Comparison of ENCODE assay signal across 17 cellular contexts in the genomic region with DNA sequence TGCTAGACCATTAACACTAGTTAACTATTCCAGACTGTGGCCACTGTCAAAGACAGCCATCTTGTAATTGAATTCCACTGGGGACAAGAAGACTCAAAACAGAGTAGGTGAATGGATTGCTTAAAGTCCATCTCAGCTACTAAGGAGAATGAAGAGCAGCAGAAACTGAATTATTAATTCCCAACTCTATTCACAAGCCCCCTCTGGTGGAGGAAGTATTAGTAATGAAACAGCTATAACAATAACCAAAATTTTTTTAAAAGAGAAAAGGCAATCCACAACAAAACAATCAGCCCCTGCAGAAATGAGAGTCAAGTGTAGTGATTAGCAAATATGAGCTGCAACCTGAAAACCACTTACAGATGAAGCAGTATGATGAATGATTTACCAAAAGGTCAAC.
DNase-seq lines count a peak whose midpoint lies in the region; ATAC-seq and TF ChIP-seq lines count a peak whose summit lies in the region.
"Had no signal": no experiment of that assay in that cellular context is flagged by ENCODE, and none has a peak within 500 bp of the region (broad histone marks: within the 10 kb centered on the region; RNA-seq: fewer than 3 reads in every experiment).

No MANE protein-coding gene starts in this region.

- TF ChIP-seq CTCF in MCF 10A (IDR thresholded peaks at IDR 0.05; ENCODE audit: unreplicated experiment) (peak; percentile 24), breast epithelium (IDR thresholded peaks at IDR 0.05) (no peak), OCI-LY7 (conservative IDR thresholded peaks at IDR 0.05; ENCODE audit: low read length) (peak; percentile 40; the same call in 1 of the 2 replicates), epithelial cell of esophagus (IDR thresholded peaks at IDR 0.05; ENCODE audit: insufficient read depth, low read depth, low read length, missing control alignments) (peak; percentile 28), type B pancreatic cell (conservative IDR thresholded peaks at IDR 0.05) (peak; percentile 51), A673 (conservative IDR thresholded peaks at IDR 0.05; ENCODE audit: low read depth, low read length) (no peak)
- no peak for TF ChIP-seq CTCF in CD4-positive, alpha-beta T cell (IDR thresholded peaks at IDR 0.05)

- H3K9me2 ChIP-seq in OCI-LY7 (ENCODE audit: insufficient read depth, low read length), result no peaks in the 10 kb centered on the region

- no peak for TF ChIP-seq POLR2A in breast epithelium (IDR thresholded peaks at IDR 0.05)

- H3K27me3 ChIP-seq in breast epithelium (no peaks in the 10 kb centered on the region), A673 (replicated peaks; ENCODE audit: insufficient read depth, low read depth, low read length, poor library complexity) (no peaks in the 10 kb centered on the region)
- no peaks in the 10 kb centered on the region for H3K27me3 ChIP-seq in CD4-positive, alpha-beta T cell (ENCODE audit: control insufficient read depth, insufficient read depth, low read length)
- H3K27me3 ChIP-seq: ascending aorta; BLaER1 treated with 17β-estradiol and CSF1 and Interleukin-3, amounts not matched to agents 10 nM and 100 nM; esophagus squamous epithelium; neutrophil had no signal

- no TSS peak for BruUV-seq in MCF 10A (replicated peaks; lab: Mats Ljungman, UMichigan)
- BruUV-seq in OCI-LY7 (replicated peaks; lab: Mats Ljungman, UMichigan), result no TSS peak
- no TSS peak for BruUV-seq in A673 (replicated peaks; lab: Mats Ljungman, UMichigan)

- H3K27ac Mint-ChIP-seq in MCF 10A (ENCODE audit: low read depth, unreplicated experiment) (no peak overlapping the region), type B pancreatic cell (no peak overlapping the region)
- H3K27ac Mint-ChIP-seq in CD4-positive, alpha-beta T cell, result no peak overlapping the region
- H3K27ac Mint-ChIP-seq: activated B cell treated with CpG ODN at 0.5 μM for 24 hours had no signal

- no peak for ATAC-seq in CD4-positive, alpha-beta T cell (ENCODE audit: poor library complexity)

- H3K4me3 Mint-ChIP-seq in MCF 10A (ENCODE audit: unreplicated experiment) (no peak overlapping the region), type B pancreatic cell (no peak overlapping the region)
- H3K4me3 Mint-ChIP-seq in CD4-positive, alpha-beta T cell, result no peak overlapping the region
- H3K4me3 Mint-ChIP-seq: activated B cell treated with CpG ODN at 0.5 μM for 24 hours had no signal

- no peaks in the 10 kb centered on the region for H3K36me3 ChIP-seq in breast epithelium
- no peaks in the 10 kb centered on the region for H3K36me3 ChIP-seq in OCI-LY7 (ENCODE audit: insufficient read depth, low read length)
- no peaks in the 10 kb centered on the region for H3K36me3 ChIP-seq in A673 (ENCODE audit: insufficient read depth, low read length, poor library complexity, severe bottlenecking)
- H3K36me3 ChIP-seq: ascending aorta; BLaER1 treated with 17β-estradiol and CSF1 and Interleukin-3, amounts not matched to agents 10 nM and 100 nM; esophagus squamous epithelium; neutrophil had no signal

- no peaks in the 10 kb centered on the region for H3K4me1 ChIP-seq in breast epithelium
- no peaks in the 10 kb centered on the region for H3K4me1 ChIP-seq in OCI-LY7 (ENCODE audit: insufficient read depth, low read length, poor library complexity, severe bottlenecking)
- H3K4me1 ChIP-seq in A673 (ENCODE audit: insufficient read depth, low read length, poor library complexity, severe bottlenecking), result no peaks in the 10 kb centered on the region
- H3K4me1 ChIP-seq: ascending aorta; BLaER1 treated with 17β-estradiol and CSF1 and Interleukin-3, amounts not matched to agents 10 nM and 100 nM; esophagus squamous epithelium had no signal

- CTCF ChIA-PET in MCF 10A (lab: Yijun Ruan, JAX) (interaction anchor here (0.6 to 1.1 kb wide), 4 partner anchors 137 to 1736 kb away, joined by 3 read pairs; no protein-coding TSS in a partner anchor), OCI-LY7 (lab: Charles Lee; ENCODE audit: unreplicated experiment) (no interaction called here), A673 (lab: Charles Lee) (no interaction called here)
- CTCF ChIA-PET in CD4-positive, alpha-beta T cell (lab: Charles Lee), result no interaction called here

- no peaks in the 10 kb centered on the region for H3K79me2 ChIP-seq in OCI-LY7 (ENCODE audit: insufficient read depth, low read depth, low read length)

- H3K36me3 Mint-ChIP-seq in MCF 10A (ENCODE audit: insufficient read depth, unreplicated experiment) (no peaks in the 10 kb centered on the region), type B pancreatic cell (peaks cover 3% of the 10 kb centered on the region)
- H3K36me3 Mint-ChIP-seq in CD4-positive, alpha-beta T cell (ENCODE audit: low read depth), result no peaks in the 10 kb centered on the region

- H3K4me3 ChIP-seq in breast epithelium, result no peak overlapping the region
- H3K4me3 ChIP-seq in OCI-LY7 (ENCODE audit: low read depth, low read length, poor library complexity, severe bottlenecking), result no peak overlapping the region
- H3K4me3 ChIP-seq in epithelial cell of esophagus (ENCODE audit: low read length), result no peak overlapping the region
- no peak overlapping the region for H3K4me3 ChIP-seq in A673 (ENCODE audit: low read depth, low read length, poor library complexity, severe bottlenecking)
- H3K4me3 ChIP-seq: ascending aorta; BLaER1 treated with 17β-estradiol and CSF1 and Interleukin-3, amounts not matched to agents 10 nM and 100 nM; esophagus squamous epithelium had no signal

- no peak overlapping the region for H3K4me2 ChIP-seq in OCI-LY7 (ENCODE audit: low read length)
- H3K4me2 ChIP-seq: BLaER1 treated with 17β-estradiol and CSF1 and Interleukin-3, amounts not matched to agents 10 nM and 100 nM had no signal

- H4K20me1 ChIP-seq in OCI-LY7 (ENCODE audit: insufficient read depth, low read length), result no peaks in the 10 kb centered on the region
- H4K20me1 ChIP-seq: BLaER1 treated with 17β-estradiol and CSF1 and Interleukin-3, amounts not matched to agents 10 nM and 100 nM had no signal

- H3K9me3 Mint-ChIP-seq in MCF 10A (ENCODE audit: unreplicated experiment) (no peaks in the 10 kb centered on the region), type B pancreatic cell (peaks cover 4% of the 10 kb centered on the region)
- no peaks in the 10 kb centered on the region for H3K9me3 Mint-ChIP-seq in CD4-positive, alpha-beta T cell

- H3K27ac ChIP-seq in breast epithelium (no peak overlapping the region), OCI-LY7 (ENCODE audit: low read depth, low read length, poor library complexity, severe bottlenecking) (no peak overlapping the region), A673 (ENCODE audit: low read depth, low read length, poor library complexity, severe bottlenecking) (no peak overlapping the region)
- no peak overlapping the region for H3K27ac ChIP-seq in CD4-positive, alpha-beta T cell (ENCODE audit: low read depth, low read length)
- H3K27ac ChIP-seq: ascending aorta; BLaER1 treated with 17β-estradiol and CSF1 and Interleukin-3, amounts not matched to agents 10 nM and 100 nM; esophagus squamous epithelium; neutrophil had no signal

- H2AFZ ChIP-seq in OCI-LY7 (ENCODE audit: low read length), result no peak overlapping the region

- H3K9me3 ChIP-seq in breast epithelium (no peaks in the 10 kb centered on the region), OCI-LY7 (ENCODE audit: low read length) (no peaks in the 10 kb centered on the region), A673 (ENCODE audit: low read depth, low read length, poor library complexity, severe bottlenecking) (no peaks in the 10 kb centered on the region)
- H3K9me3 ChIP-seq in CD4-positive, alpha-beta T cell (ENCODE audit: control insufficient read depth, low read length), result no peaks in the 10 kb centered on the region
- H3K9me3 ChIP-seq: ascending aorta; BLaER1 treated with 17β-estradiol and CSF1 and Interleukin-3, amounts not matched to agents 10 nM and 100 nM; esophagus squamous epithelium; neutrophil had no signal

- no peaks in the 10 kb centered on the region for H3K27me3 Mint-ChIP-seq in MCF 10A (ENCODE audit: insufficient read depth, unreplicated experiment)
- H3K27me3 Mint-ChIP-seq in type B pancreatic cell, result no peaks in the 10 kb centered on the region
- no peaks in the 10 kb centered on the region for H3K27me3 Mint-ChIP-seq in CD4-positive, alpha-beta T cell
- H3K27me3 Mint-ChIP-seq: activated B cell treated with CpG ODN at 0.5 μM for 24 hours had no signal

- POLR2A ChIA-PET in MCF 10A (lab: Yijun Ruan, JAX), result no interaction called here
- POLR2A ChIA-PET in OCI-LY7 (lab: Charles Lee), result no interaction called here
- POLR2A ChIA-PET in A673 (lab: Charles Lee; ENCODE audit: low non-redundant PET), result no interaction called here
- POLR2A ChIA-PET in CD4-positive, alpha-beta T cell (lab: Charles Lee), result interaction anchor here (1.1 kb wide), 1 partner anchor 9 kb away, joined by 3 read pairs; no protein-coding TSS in a partner anchor

- DNase-seq in MCF 10A (ENCODE audit: unreplicated experiment) (peak; percentile 34), breast epithelium (ENCODE audit: low spot score in 2 of 2) (no peak), OCI-LY7 (ENCODE audit: low spot score) (no peak), epithelial cell of esophagus (ENCODE audit: low read depth) (peak; percentile 35), type B pancreatic cell (ENCODE audit: extremely low spot score, unreplicated experiment) (no peak), A673 (ENCODE audit: low spot score) (no peak)
- DNase-seq in CD4-positive, alpha-beta T cell, result no peak
- DNase-seq in effector CD8-positive, alpha-beta T cell (lab: John Stamatoyannopoulos, UW), result no peak
- DNase-seq: activated B cell treated with CpG ODN at 0.5 μM for 24 hours; activated T-cell treated with anti-CD3 and anti-CD28 coated beads, Interleukin-2, amount 50 U/mL, for 1 hour; esophagus squamous epithelium; kidney glomerular epithelial cell; NCI-H1105 treated with DMSO at 0.1 percent for 48 hours; stimulated activated CD4-positive, alpha-beta T cell treated with anti-CD3 and anti-CD28 coated beads, Interleukin-4, amount 100 ng/mL, for 24 hours had no signal

- peaks cover 3% of the 10 kb centered on the region for H3K4me1 Mint-ChIP-seq in MCF 10A (ENCODE audit: insufficient read depth, unreplicated experiment)
- H3K4me1 Mint-ChIP-seq in type B pancreatic cell (ENCODE audit: unreplicated experiment), result peaks cover 7% of the 10 kb centered on the region
- no peaks in the 10 kb centered on the region for H3K4me1 Mint-ChIP-seq in CD4-positive, alpha-beta T cell (ENCODE audit: low read depth)
- H3K4me1 Mint-ChIP-seq: activated B cell treated with CpG ODN at 0.5 μM for 24 hours had no signal

- intact Hi-C loops in MCF 10A (cut with micrococcal nuclease), result loop anchor here (10.0 kb wide), 1 partner anchor 174 kb away; no protein-coding TSS in a partner anchor
- intact Hi-C loops in breast epithelium (cut with DNase I; ENCODE audit: low total_unique reads), result loop anchor here (5.0 to 10.0 kb wide), 2 partner anchors 1154 to 1506 kb away; no protein-coding TSS in a partner anchor
- intact Hi-C loops in OCI-LY7 (cut with micrococcal nuclease; ENCODE audit: unreplicated experiment), result no loop called here
- intact Hi-C loops in A673 (cut with micrococcal nuclease; ENCODE audit: unreplicated experiment), result no loop called here
- intact Hi-C loops in CD4-positive, alpha-beta T cell (cut with DNase I, micrococcal nuclease), result loop anchor here in 1 of 2 experiments (5.0 to 10.0 kb wide), 2 partner anchors 1376 to 1734 kb away; no protein-coding TSS in a partner anchor

Comparison
In these comparisons a context has a peak if more than half of its experiments do, and no peak if none do; other contexts are left out.
1. DNase-seq: peak in MCF 10A (single experiment) and epithelial cell of esophagus (single experiment); none in breast epithelium (0 of 2), OCI-LY7 (single experiment), type B pancreatic cell (single experiment), A673 (single experiment), CD4-positive, alpha-beta T cell (0 of 10) and effector CD8-positive, alpha-beta T cell (single experiment).
2. CTCF ChIP-seq: peak in MCF 10A (single experiment), OCI-LY7 (single experiment), epithelial cell of esophagus (single experiment) and type B pancreatic cell (single experiment); none in breast epithelium (0 of 3), A673 (single experiment) and CD4-positive, alpha-beta T cell (single experiment).
3. intact Hi-C loops: an anchor here in MCF 10A (10.0 kb wide) and breast epithelium (5.0 to 10.0 kb wide); none called in OCI-LY7 and A673.